In the genomic region with DNA sequence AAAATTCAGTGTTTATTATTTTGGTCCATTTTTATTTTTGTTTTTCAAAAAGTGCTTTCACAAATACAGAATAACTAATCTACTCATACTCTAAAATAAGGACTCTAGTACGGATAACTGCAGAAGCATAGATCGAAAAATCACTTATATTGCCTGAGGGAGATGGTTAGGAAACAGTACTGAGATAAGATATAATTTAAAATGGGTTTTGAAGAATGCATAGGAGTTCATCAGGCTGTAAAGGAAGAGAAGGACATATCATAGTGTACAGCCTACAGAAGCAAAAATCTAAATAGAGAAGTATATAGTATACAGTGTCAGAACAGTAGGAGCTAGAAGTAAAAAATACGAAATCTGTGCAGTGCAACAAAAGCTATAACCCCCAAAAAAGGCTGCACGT, we compare ENCODE assay signal across 3 cellular contexts.
"Had no signal": no experiment of that assay in that cellular context is flagged by ENCODE, and none has a peak within 500 bp of the region (broad histone marks: within the 10 kb centered on the region; RNA-seq: fewer than 3 reads in every experiment).

No MANE protein-coding gene starts in this region.

- DNase-seq: GDM1, GF-D8 had no signal

- ATAC-seq: GM12878 had no signal

- H3K4me3 ChIP-seq: GM12878 had no signal
